19 cellular contexts compared by ENCODE assay signal in genomic region chr1:232318143-232318542, GRCh38.
DNase-seq lines count a peak whose midpoint lies in the region; ATAC-seq and TF ChIP-seq lines count a peak whose summit lies in the region.
"Had no signal": no experiment of that assay in that cellular context is flagged by ENCODE, and none has a peak within 500 bp of the region (broad histone marks: within the 10 kb centered on the region; RNA-seq: fewer than 3 reads in every experiment).

No MANE protein-coding gene starts in this region.

- no peak overlapping the region for H4K91ac ChIP-seq in trophoblast cell (ENCODE audit: low read depth, low read length)

- no peak overlapping the region for H3K4me2 ChIP-seq in trophoblast cell (ENCODE audit: low read length)

- H3K27me3 ChIP-seq in heart right ventricle (no peaks in the 10 kb centered on the region), endodermal cell (ENCODE audit: control insufficient read depth, insufficient read depth, low read length, poor library complexity, severe bottlenecking) (no peaks in the 10 kb centered on the region), trophoblast cell (ENCODE audit: insufficient read depth, low read length) (no peaks in the 10 kb centered on the region)

- intact Hi-C loops in heart right ventricle (cut with DNase I), result loop anchor here in 4 of 10 donors (2.0 to 10.0 kb wide), 5 partner anchors 107 to 456 kb away; no protein-coding TSS in a partner anchor
- intact Hi-C loops in Right ventricle myocardium superior (cut with DNase I), result loop anchor here (5.0 to 10.0 kb wide), 3 partner anchors 307 to 456 kb away; no protein-coding TSS in a partner anchor

- TF ChIP-seq CTCF in heart right ventricle (IDR thresholded peaks at IDR 0.05) (no peak), HEK293 (tag by site-specific recombination; IDR thresholded peaks at IDR 0.05) (no peak), endodermal cell (conservative IDR thresholded peaks at IDR 0.05) (no peak)

- peak overlapping the region; percentile 26 for H2BK5ac ChIP-seq in trophoblast cell (ENCODE audit: low read depth, low read length, poor library complexity)

- H3K36me3 ChIP-seq in heart right ventricle (no peaks in the 10 kb centered on the region), HEK293 (ENCODE audit: control insufficient read depth in 2 of 2, insufficient read depth in 1 of 2, low read length in 2 of 2) (no peaks in the 10 kb centered on the region), endodermal cell (ENCODE audit: control insufficient read depth, insufficient read depth, low read length) (no peaks in the 10 kb centered on the region), trophoblast cell (ENCODE audit: control insufficient read depth in 1 of 2, insufficient read depth in 2 of 2, low read length in 2 of 2) (no peaks in the 10 kb centered on the region)

- CTCF ChIA-PET in HEK293 (lab: Yijun Ruan, JAX), result no interaction called here

- H3K27ac Mint-ChIP-seq in endodermal cell, result no peak overlapping the region
- H3K27ac Mint-ChIP-seq: CD4-positive, alpha-beta memory T cell had no signal

- no peak overlapping the region for H2AK5ac ChIP-seq in trophoblast cell (ENCODE audit: low read length)

- WGBS in heart right ventricle, 2 donors, result 98% methylated on average over 2 of the region's 2 CpGs
- 94 to 96% methylated on average over 2 of the region's 2 CpGs for WGBS in endodermal cell (ENCODE audit: insufficient coverage in 1 of 2, insufficient read length in 1 of 2), 2 experiments
- WGBS in trophoblast cell (ENCODE audit: extremely low coverage, insufficient coverage, insufficient read length), result no CpG with 5 or more reads among the region's 2 CpGs

- H3K18ac ChIP-seq in trophoblast cell (ENCODE audit: low read length), result no peak overlapping the region

- no peak overlapping the region for H3K4ac ChIP-seq in trophoblast cell (ENCODE audit: low read depth, low read length)

- no peak overlapping the region for H3K9ac ChIP-seq in endodermal cell (ENCODE audit: extremely low read depth, low read length, poor library complexity, severe bottlenecking)
- H3K9ac ChIP-seq in trophoblast cell (ENCODE audit: low read length), result no peak overlapping the region
- H3K9ac ChIP-seq: GM23248 had no signal

- POLR2A ChIA-PET in HEK293 (lab: Yijun Ruan, JAX), result no interaction called here

- H2BK120ac ChIP-seq in trophoblast cell (ENCODE audit: insufficient read depth, low read length, poor library complexity), result peak overlapping the region; percentile 73

- H3K79me1 ChIP-seq in trophoblast cell (ENCODE audit: low read length), result peaks cover 8% of the 10 kb centered on the region

- H4K8ac ChIP-seq in trophoblast cell (ENCODE audit: low read depth, low read length), result no peak overlapping the region

- no peak overlapping the region for H2AFZ ChIP-seq in trophoblast cell (ENCODE audit: insufficient read depth, low read length, poor library complexity)
- H2AFZ ChIP-seq: GM23248 had no signal

- no peak overlapping the region for H4K12ac ChIP-seq in trophoblast cell (ENCODE audit: low read depth, low read length)

- peaks cover 17% of the 10 kb centered on the region for H3K9me3 Mint-ChIP-seq in endodermal cell

- H3K27me3 Mint-ChIP-seq in endodermal cell (ENCODE audit: insufficient read depth), result peaks cover 2% of the 10 kb centered on the region

- no peak overlapping the region for H3K23ac ChIP-seq in trophoblast cell (ENCODE audit: low read length)

- DNase-seq in heart right ventricle (no peak), Right ventricle myocardium superior (no peak), endodermal cell (no peak), trophoblast cell (no peak), DMS53 (lab: John Stamatoyannopoulos, UW) (no peak)
- DNase-seq: C1 segment of cervical spinal cord; Calu3; CD4-positive, alpha-beta memory T cell; COR-L47; DMS153; DMS79; EL; GDM1; GM23248; H7; HCEC 1CT had no signal

- peaks cover 3% of the 10 kb centered on the region for H3K36me3 Mint-ChIP-seq in endodermal cell (ENCODE audit: low read depth)

- ATAC-seq in heart right ventricle, result no peak
- no peak for ATAC-seq in Right ventricle myocardium superior (ENCODE audit: poor library complexity)
- ATAC-seq in esophagus mucosa, result no peak
- ATAC-seq: GM12878 had no signal

- peaks cover 18% of the 10 kb centered on the region for H3K4me1 Mint-ChIP-seq in endodermal cell

- peak overlapping the region; percentile 69 for H3K14ac ChIP-seq in trophoblast cell (ENCODE audit: low read length)

- no peaks in the 10 kb centered on the region for H3K79me2 ChIP-seq in trophoblast cell (ENCODE audit: control insufficient read depth, insufficient read depth, low read length, poor library complexity)

- H3K4me1 ChIP-seq in heart right ventricle (peaks cover 0 to 30% (median 3%) of the 10 kb centered on the region in 9 donors), HEK293 (ENCODE audit: control insufficient read depth, insufficient read depth, low read length) (peaks cover 7% of the 10 kb centered on the region; the same call in 1 of the 2 replicates), endodermal cell (ENCODE audit: control insufficient read depth, insufficient read depth, low read length) (peaks cover 6% of the 10 kb centered on the region), trophoblast cell (ENCODE audit: control insufficient read depth in 1 of 2, insufficient read depth in 2 of 2, low read length in 2 of 2) (peaks cover 8 to 14% of the 10 kb centered on the region in 2 experiments)

- H3K9me3 ChIP-seq in heart right ventricle (peaks cover 0 to 17% (median 0%) of the 10 kb centered on the region in 11 donors), HEK293 (ENCODE audit: control insufficient read depth, insufficient read depth, low read depth, low read length) (no peaks in the 10 kb centered on the region), endodermal cell (ENCODE audit: control insufficient read depth, low read length) (peaks cover 19% of the 10 kb centered on the region), trophoblast cell (ENCODE audit: insufficient read depth, low read depth, low read length) (no peaks in the 10 kb centered on the region)

- H3K4me3 Mint-ChIP-seq in endodermal cell, result no peak overlapping the region
- H3K4me3 Mint-ChIP-seq: CD4-positive, alpha-beta memory T cell had no signal

- H3K4me3 ChIP-seq in heart right ventricle (no peak overlapping the region), HEK293 (ENCODE audit: low read depth, low read length) (no peak overlapping the region), endodermal cell (ENCODE audit: low read length) (peak overlapping the region; percentile 25), trophoblast cell (ENCODE audit: low read depth, low read length) (no peak overlapping the region)
- H3K4me3 ChIP-seq: GM12878, GM23248 had no signal

- H3K27ac ChIP-seq in heart right ventricle (peak overlapping the region in 6 of 10 donors; percentile 76 to 85 (median 80)), HEK293 (ENCODE audit: extremely low read depth, low read depth, low read length) (no peak overlapping the region), endodermal cell (ENCODE audit: low read depth, low read length) (no peak overlapping the region), trophoblast cell (ENCODE audit: low read depth, low read length) (peak overlapping the region; percentile 39)
- H3K27ac ChIP-seq: GM23248 had no signal

- H2BK12ac ChIP-seq in trophoblast cell (ENCODE audit: low read length), result peak overlapping the region; percentile 68

TF ChIP-seq in HEK293, 187 proteins besides CTCF, POLR2A, EP300 and RAD21:
- TF ChIP-seq ZNF549 (tag by site-specific recombination; IDR thresholded peaks at IDR 0.05) (no peak), RBAK (tag by site-specific recombination; IDR thresholded peaks at IDR 0.05) (peak; percentile 92)

Comparison
In these comparisons a context has a peak if more than half of its experiments do, and no peak if none do; other contexts are left out.
1. H3K27ac ChIP-seq: peak in heart right ventricle (6 of 10) and trophoblast cell (single experiment); none in HEK293 (single experiment) and endodermal cell (single experiment).